2 cellular contexts compared by ENCODE assay signal in the genomic region with DNA sequence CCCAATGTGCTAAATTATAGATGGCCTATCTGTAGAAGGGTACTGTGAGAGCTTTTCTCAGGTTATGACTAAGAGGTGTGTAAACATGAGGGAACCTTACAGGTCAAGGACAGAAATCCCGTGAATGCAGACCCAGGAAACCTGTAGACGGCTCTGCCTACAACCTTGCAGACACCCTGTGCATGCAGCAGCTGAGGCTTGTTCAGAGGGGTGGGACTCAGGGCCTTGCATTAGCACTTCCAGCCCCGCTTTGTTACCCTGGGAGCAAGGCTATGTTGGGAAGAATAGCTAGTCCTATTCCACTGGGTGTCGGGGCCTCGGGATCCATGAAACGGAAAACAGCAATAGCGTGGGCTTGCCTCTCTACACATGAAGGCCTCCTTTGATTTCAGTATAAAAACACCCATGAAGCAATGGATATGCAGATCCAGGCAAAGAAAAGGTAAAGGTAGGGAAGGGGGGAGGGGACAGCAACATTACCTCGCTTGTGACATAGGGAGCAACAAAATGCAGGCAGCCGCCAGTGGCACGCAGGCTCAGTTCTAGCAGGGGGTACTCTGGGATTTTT.
A peak's percentile ranks its signal among the peaks of the same experiment; 100 is the strongest.
TF ChIP-seq lines count a peak whose summit lies in the region.

No MANE protein-coding gene starts in this region.

TF ChIP-seq in WTC11, 78 proteins besides CTCF, POLR2A, EP300 and RAD21:
- 0 out of 2 replicates have a peak, but pooled peaks have one; percentile 32 for TF ChIP-seq ETV6 (CRISPR knock-in tag; IDR thresholded peaks at IDR 0.05)
- no peak for TF ChIP-seq TEAD4 (CRISPR knock-in tag; IDR thresholded peaks at IDR 0.05)

TF ChIP-seq in HEK293T, 16 proteins besides CTCF, POLR2A, EP300 and RAD21:
- no peak for TF ChIP-seq FOXA1 (IDR thresholded peaks at IDR 0.05)
- TF ChIP-seq ZNF384 (IDR thresholded peaks at IDR 0.05), result no peak
- TF ChIP-seq SP1 (IDR thresholded peaks at IDR 0.05), result no peak
- TF ChIP-seq ELF4 (IDR thresholded peaks at IDR 0.05), result no peak
- TF ChIP-seq FOXK2 (IDR thresholded peaks at IDR 0.05), result no peak
- no peak for TF ChIP-seq CTBP1 (IDR thresholded peaks at IDR 0.05; ENCODE audit: borderline replicate concordance)
- no peak for TF ChIP-seq FOXM1 (IDR thresholded peaks at IDR 0.05; ENCODE audit: borderline replicate concordance)
- no peak for TF ChIP-seq LEF1 (IDR thresholded peaks at IDR 0.05; ENCODE audit: borderline replicate concordance)
- no peak for TF ChIP-seq BHLHE40 (IDR thresholded peaks at IDR 0.05; ENCODE audit: borderline replicate concordance)
- TF ChIP-seq, protein P1, sequence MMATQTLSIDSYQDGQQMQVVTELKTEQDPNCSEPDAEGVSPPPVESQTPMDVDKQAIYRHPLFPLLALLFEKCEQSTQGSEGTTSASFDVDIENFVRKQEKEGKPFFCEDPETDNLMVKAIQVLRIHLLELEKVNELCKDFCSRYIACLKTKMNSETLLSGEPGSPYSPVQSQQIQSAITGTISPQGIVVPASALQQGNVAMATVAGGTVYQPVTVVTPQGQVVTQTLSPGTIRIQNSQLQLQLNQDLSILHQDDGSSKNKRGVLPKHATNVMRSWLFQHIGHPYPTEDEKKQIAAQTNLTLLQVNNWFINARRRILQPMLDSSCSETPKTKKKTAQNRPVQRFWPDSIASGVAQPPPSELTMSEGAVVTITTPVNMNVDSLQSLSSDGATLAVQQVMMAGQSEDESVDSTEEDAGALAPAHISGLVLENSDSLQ (IDR thresholded peaks at IDR 0.05), result no peak
- no peak for TF ChIP-seq HDGF (IDR thresholded peaks at IDR 0.05; ENCODE audit: borderline replicate concordance)
- no peak for TF ChIP-seq L3MBTL2 (conservative IDR thresholded peaks at IDR 0.05)
- no peak for TF ChIP-seq NFRKB (IDR thresholded peaks at IDR 0.05)
- TF ChIP-seq ARNT (IDR thresholded peaks at IDR 0.05), result no peak
